Comparison of ENCODE assay signal across 32 cellular contexts in genomic region chr9:97462914-97463313, GRCh38. TPM values are rescaled to one million over a fixed set of nuclear protein-coding genes. Genes with fewer than 3 reads are reported as not detected.
"Had no signal": no experiment of that assay in that cellular context is flagged by ENCODE, and none has a peak within 500 bp of the region (broad histone marks: within the 10 kb centered on the region; RNA-seq: fewer than 3 reads in every experiment).

No MANE protein-coding gene starts in this region.

- H3K4me3 ChIP-seq: coronary artery, dorsolateral prefrontal cortex, esophagus muscularis mucosa, gastrocnemius medialis had no signal

- DNase-seq: activated CD4-positive, alpha-beta T cell treated with anti-CD3 and anti-CD28 coated beads for 36 hours; activated CD4-positive, alpha-beta T cell treated with anti-CD3 and anti-CD28 coated beads, Interleukin-2, amount 10 ng/mL, durations not matched to agents 7 days and 5 days; activated CD4-positive, alpha-beta T cell treated with anti-CD3 and anti-CD28 coated beads, Interleukin-2, amount 50 U/mL, for 4 hours; activated CD4-positive, CD25-positive, alpha-beta regulatory T cell; activated CD4-positive, CD25-positive, alpha-beta regulatory T cell treated with anti-CD3 and anti-CD28 coated beads, Interleukin-2, amount 50 U/mL, for 72 hours; activated CD8-positive, alpha-beta memory T cell treated with anti-CD3 and anti-CD28 coated beads for 24 hours; activated CD8-positive, alpha-beta T cell treated with anti-CD3 and anti-CD28 coated beads for 36 hours; activated effector memory CD4-positive, alpha-beta T cell treated with Interleukin-2 at 50 U/mL for 16 hours; activated gamma-delta T cell treated with Interleukin-2 at 50 U/mL for 16 hours; activated naive CD4-positive, alpha-beta T cell treated with anti-CD3 and anti-CD28 coated beads, Interleukin-2, amount 50 U/mL, for 16 hours; activated naive CD4-positive, alpha-beta T cell treated with Interleukin-2 at 50 U/mL for 16 hours; activated T-cell treated with anti-CD3 and anti-CD28 coated beads, Interleukin-2, amount 50 U/mL, for 4 hours; amniotic stem cell; anterior cingulate cortex; brain microvascular endothelial cell; dorsolateral prefrontal cortex; effector memory CD4-positive, alpha-beta T cell; erythroblast; foreskin keratinocyte; gastrocnemius medialis; T-helper 1 cell; T-helper 17 cell; T1000; WERI-Rb-1 had no signal

- H3K9me3 Mint-ChIP-seq: activated CD4-positive, alpha-beta T cell treated with anti-CD3 and anti-CD28 coated beads, Interleukin-2, amount 10 ng/mL, durations not matched to agents 7 days and 5 days; activated CD8-positive, alpha-beta T cell treated with anti-CD3 and anti-CD28 coated beads for 36 hours; activated T-cell treated with anti-CD3 and anti-CD28 coated beads, Interleukin-2, amount 50 U/mL, for 4 hours; activated T-helper 17 cell treated with anti-CD3 and anti-CD28 coated beads, Interleukin-2, amount 50 U/mL, for 72 hours; central memory CD8-positive, alpha-beta T cell; dendritic cell treated with granulocyte-macrophage colony-stimulating factor and Interleukin-4, amounts not matched to agents 40 ng/mL and 50 ng/mL, for 4 days; T-helper 2 cell treated with Interferon-gamma antibody and Interleukin-4, amounts not matched to agents 5 μg/mL and 100 μg/mL, for 36 hours had no signal

- H3K4me1 Mint-ChIP-seq: activated CD4-positive, alpha-beta T cell treated with anti-CD3 and anti-CD28 coated beads for 36 hours; activated CD4-positive, alpha-beta T cell treated with anti-CD3 and anti-CD28 coated beads, Interleukin-2, amount 10 ng/mL, durations not matched to agents 7 days and 5 days; activated T-helper 17 cell treated with anti-CD3 and anti-CD28 coated beads, Interleukin-2, amount 50 U/mL, for 72 hours; central memory CD8-positive, alpha-beta T cell had no signal

- ATAC-seq: activated CD4-positive, alpha-beta T cell treated with anti-CD3 and anti-CD28 coated beads for 36 hours; activated CD8-positive, alpha-beta T cell treated with anti-CD3 and anti-CD28 coated beads for 36 hours; activated T-cell treated with anti-CD3 and anti-CD28 coated beads, Interleukin-2, amount 50 U/mL, for 4 hours; activated T-helper 17 cell treated with anti-CD3 and anti-CD28 coated beads, Interleukin-2, amount 50 U/mL, for 72 hours; foreskin keratinocyte; gastrocnemius medialis; T-helper 17 cell had no signal

- H3K27me3 ChIP-seq: brain microvascular endothelial cell, dorsolateral prefrontal cortex, esophagus muscularis mucosa, foreskin keratinocyte, gastrocnemius medialis had no signal

- H3K27ac ChIP-seq: brain microvascular endothelial cell, coronary artery, dorsolateral prefrontal cortex, esophagus muscularis mucosa, foreskin keratinocyte, gastrocnemius medialis, WERI-Rb-1 had no signal

- H3K4me1 ChIP-seq: esophagus muscularis mucosa, foreskin keratinocyte, gastrocnemius medialis had no signal

- H3K27ac Mint-ChIP-seq: activated CD4-positive, alpha-beta T cell treated with anti-CD3 and anti-CD28 coated beads for 36 hours; activated CD4-positive, alpha-beta T cell treated with anti-CD3 and anti-CD28 coated beads, Interleukin-2, amount 10 ng/mL, durations not matched to agents 7 days and 5 days; activated CD8-positive, alpha-beta T cell treated with anti-CD3 and anti-CD28 coated beads for 36 hours; activated naive CD8-positive, alpha-beta T cell; activated T-helper 17 cell treated with anti-CD3 and anti-CD28 coated beads, Interleukin-2, amount 50 U/mL, for 72 hours; dendritic cell treated with granulocyte-macrophage colony-stimulating factor and Interleukin-4, amounts not matched to agents 40 ng/mL and 50 ng/mL, for 4 days; T-helper 17 cell; T-helper 2 cell treated with Interferon-gamma antibody and Interleukin-4, amounts not matched to agents 5 μg/mL and 100 μg/mL, for 36 hours had no signal

- H3K4me3 Mint-ChIP-seq: activated CD4-positive, alpha-beta T cell treated with anti-CD3 and anti-CD28 coated beads for 36 hours; activated CD4-positive, alpha-beta T cell treated with anti-CD3 and anti-CD28 coated beads, Interleukin-2, amount 10 ng/mL, durations not matched to agents 7 days and 5 days; activated CD8-positive, alpha-beta T cell treated with anti-CD3 and anti-CD28 coated beads for 36 hours; activated naive CD8-positive, alpha-beta T cell; activated T-cell treated with anti-CD3 and anti-CD28 coated beads, Interleukin-2, amount 50 U/mL, for 4 hours; activated T-helper 17 cell treated with anti-CD3 and anti-CD28 coated beads, Interleukin-2, amount 50 U/mL, for 72 hours; central memory CD8-positive, alpha-beta T cell; dendritic cell treated with granulocyte-macrophage colony-stimulating factor and Interleukin-4, amounts not matched to agents 40 ng/mL and 50 ng/mL, for 4 days; T-helper 17 cell; T-helper 2 cell treated with Interferon-gamma antibody and Interleukin-4, amounts not matched to agents 5 μg/mL and 100 μg/mL, for 36 hours had no signal

- H3K27me3 Mint-ChIP-seq: activated CD4-positive, alpha-beta T cell treated with anti-CD3 and anti-CD28 coated beads for 36 hours; activated CD4-positive, alpha-beta T cell treated with anti-CD3 and anti-CD28 coated beads, Interleukin-2, amount 10 ng/mL, durations not matched to agents 7 days and 5 days; activated CD8-positive, alpha-beta T cell treated with anti-CD3 and anti-CD28 coated beads for 36 hours; activated naive CD8-positive, alpha-beta T cell; activated T-helper 17 cell treated with anti-CD3 and anti-CD28 coated beads, Interleukin-2, amount 50 U/mL, for 72 hours; central memory CD8-positive, alpha-beta T cell; dendritic cell treated with granulocyte-macrophage colony-stimulating factor and Interleukin-4, amounts not matched to agents 40 ng/mL and 50 ng/mL, for 4 days; T-helper 17 cell had no signal

- H3K9me3 ChIP-seq: esophagus muscularis mucosa, gastrocnemius medialis had no signal

- H3K36me3 ChIP-seq: brain microvascular endothelial cell, gastrocnemius medialis, WERI-Rb-1 had no signal

RNA-seq across cellular contexts. Expression of gene TMOD1, which starts 38.6 kb away (rescaled TPM):
- total RNA-seq: bronchial epithelial cell, foreskin keratinocyte had no signal
- polyA plus RNA-seq: foreskin keratinocyte had no signal
